In the genomic region with DNA sequence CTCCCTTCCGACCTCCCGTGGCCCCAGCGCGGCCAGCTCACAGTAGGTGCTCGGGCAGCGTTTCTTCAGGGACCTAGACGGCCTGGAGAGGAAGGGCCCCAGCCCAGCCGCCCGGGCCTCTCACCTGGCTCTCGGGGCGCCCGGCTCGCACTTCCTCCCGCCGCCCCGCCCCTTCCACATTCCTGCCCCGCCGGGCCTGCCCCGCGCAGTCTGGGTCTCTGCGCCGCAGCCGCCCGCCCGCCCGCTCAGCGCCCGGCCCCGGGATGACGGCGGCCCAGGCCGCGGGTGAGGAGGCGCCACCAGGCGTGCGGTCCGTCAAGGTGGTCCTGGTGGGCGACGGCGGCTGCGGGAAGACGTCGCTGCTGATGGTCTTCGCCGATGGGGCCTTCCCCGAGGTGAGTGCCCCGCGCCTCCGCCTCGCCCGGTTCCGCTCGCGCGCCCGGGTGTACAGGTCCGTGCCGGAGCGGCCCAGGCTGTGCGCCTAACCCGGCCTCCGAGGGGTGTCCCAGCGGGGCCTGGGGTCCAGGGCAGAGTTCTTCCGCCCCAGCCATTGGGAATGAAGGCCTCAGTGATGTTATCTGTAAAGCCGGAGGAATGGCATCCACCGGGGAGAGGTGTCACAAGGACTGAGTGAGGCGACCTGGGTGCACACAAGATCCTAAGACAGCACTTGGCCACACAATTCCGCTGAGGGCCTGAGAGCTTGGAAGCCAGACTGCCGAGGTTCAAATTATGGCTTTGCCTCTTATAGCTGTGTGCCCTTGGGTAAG, we compare ENCODE assay signal across 8 cellular contexts. TPM values are rescaled to one million over a fixed set of nuclear protein-coding genes. Genes with fewer than 3 reads are reported as not detected.
DNase-seq lines count a peak whose midpoint lies in the region; ATAC-seq, FAIRE-seq and TF ChIP-seq lines count a peak whose summit lies in the region.

A gene with protein sequence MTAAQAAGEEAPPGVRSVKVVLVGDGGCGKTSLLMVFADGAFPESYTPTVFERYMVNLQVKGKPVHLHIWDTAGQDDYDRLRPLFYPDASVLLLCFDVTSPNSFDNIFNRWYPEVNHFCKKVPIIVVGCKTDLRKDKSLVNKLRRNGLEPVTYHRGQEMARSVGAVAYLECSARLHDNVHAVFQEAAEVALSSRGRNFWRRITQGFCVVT (plus strand): TSS at position 208 of the 770 bp plus-strand sequence. CDS start 56 bp downstream, at position 264.

- no peak for TF ChIP-seq CTCF in GM20000 (IDR thresholded peaks at IDR 0.05; ENCODE audit: extremely low read depth, missing control alignments)

- ATAC-seq in naive thymus-derived CD8-positive, alpha-beta T cell: peak; percentile 80 to 89
- no peak for ATAC-seq in GM19395 (IDR thresholded peaks at IDR 0.05; ENCODE audit: unreplicated experiment)
- no peak for ATAC-seq in GM18505 (IDR thresholded peaks at IDR 0.05; ENCODE audit: unreplicated experiment)

- CTCF ChIA-PET in activated CD4-positive, alpha-beta memory T cell treated with anti-CD3 and anti-CD28 coated beads for 36 hours (lab: Charles Lee): interaction anchor here (7.6 kb wide), 1 partner anchor 14 kb away, joined by 81 read pairs; no protein-coding TSS in a partner anchor

- H3K27me3 ChIP-seq in esophagus (ENCODE audit: control insufficient read depth in 1 of 2, insufficient read depth in 2 of 2, low read length in 2 of 2): no peaks in the 10 kb centered on the region

- H3K9me3 Mint-ChIP-seq in activated CD4-positive, alpha-beta memory T cell treated with anti-CD3 and anti-CD28 coated beads for 36 hours: no peaks in the 10 kb centered on the region
- no peaks in the 10 kb centered on the region for H3K9me3 Mint-ChIP-seq in naive thymus-derived CD8-positive, alpha-beta T cell

- H3K4me1 ChIP-seq in esophagus (ENCODE audit: control insufficient read depth in 2 of 2, insufficient read depth in 2 of 2, low read length in 1 of 2): peaks cover 2 to 16% of the 10 kb centered on the region in 2 donors

- no peak within 1 kb of the TSS for H3K27ac Mint-ChIP-seq in activated CD4-positive, alpha-beta memory T cell treated with anti-CD3 and anti-CD28 coated beads for 36 hours
- peak within 1 kb of the TSS in 1 of 10 donors; percentile 44 for H3K27ac Mint-ChIP-seq in naive thymus-derived CD8-positive, alpha-beta T cell

- peak within 1 kb of the TSS; percentile 97 to 99 for H3K27ac ChIP-seq in esophagus (ENCODE audit: low read depth in 2 of 2, low read length in 1 of 2)

- intact Hi-C loops in activated CD4-positive, alpha-beta memory T cell treated with anti-CD3 and anti-CD28 coated beads for 36 hours (cut with micrococcal nuclease): no loop called here

- H3K9me3 ChIP-seq in esophagus (ENCODE audit: control insufficient read depth in 2 of 2, insufficient read depth in 1 of 2, low read depth in 1 of 2, low read length in 1 of 2): no peaks in the 10 kb centered on the region

- DNase-seq in GM20000 (ENCODE audit: low spot score) (peak; percentile 73), Ammon's horn (ENCODE audit: low spot score) (no peak), frontal cortex (ENCODE audit: low spot score in 2 of 2) (no peak)
- peak; percentile 53 for DNase-seq in activated CD4-positive, alpha-beta memory T cell treated with anti-CD3 and anti-CD28 coated beads for 36 hours
- DNase-seq in naive thymus-derived CD8-positive, alpha-beta T cell: peak in 7 of 10 donors; percentile 7 to 35 (median 28)

- H3K36me3 ChIP-seq in esophagus (ENCODE audit: control insufficient read depth in 2 of 2, insufficient read depth in 2 of 2, low read length in 1 of 2): peaks cover 0 to 3% of the 10 kb centered on the region in 2 donors

- no peak for FAIRE-seq in frontal cortex (lab: Jason Lieb, UNC)

- H3K4me1 Mint-ChIP-seq in activated CD4-positive, alpha-beta memory T cell treated with anti-CD3 and anti-CD28 coated beads for 36 hours (ENCODE audit: low read depth): peaks cover 21% of the 10 kb centered on the region
- peaks cover 5 to 22% (median 12%) of the 10 kb centered on the region in 4 donors for H3K4me1 Mint-ChIP-seq in naive thymus-derived CD8-positive, alpha-beta T cell

- peak within 1 kb of the TSS; percentile 70 for H3K4me3 Mint-ChIP-seq in activated CD4-positive, alpha-beta memory T cell treated with anti-CD3 and anti-CD28 coated beads for 36 hours
- H3K4me3 Mint-ChIP-seq in naive thymus-derived CD8-positive, alpha-beta T cell: peak within 1 kb of the TSS; percentile 59 to 83 (median 74)

- POLR2A ChIA-PET in activated CD4-positive, alpha-beta memory T cell treated with anti-CD3 and anti-CD28 coated beads for 36 hours (lab: Charles Lee): no interaction called here
- POLR2A ChIA-PET in naive thymus-derived CD8-positive, alpha-beta T cell (lab: Charles Lee): no interaction called here

- peaks cover 2% of the 10 kb centered on the region for H3K27me3 Mint-ChIP-seq in activated CD4-positive, alpha-beta memory T cell treated with anti-CD3 and anti-CD28 coated beads for 36 hours
- H3K27me3 Mint-ChIP-seq in naive thymus-derived CD8-positive, alpha-beta T cell: peaks cover under 1 to 17% (median 5%) of the 10 kb centered on the region in 5 donors

- 5 to 7% methylated on average over 68 to 69 of the region's 69 CpGs for WGBS in esophagus, 2 donors

- TF ChIP-seq POLR2A in GM18505 (IDR thresholded peaks at IDR 0.05; ENCODE audit: borderline replicate concordance, extremely low read depth, insufficient read depth, insufficient read length): no peak

- no peaks in the 10 kb centered on the region for H3K36me3 Mint-ChIP-seq in activated CD4-positive, alpha-beta memory T cell treated with anti-CD3 and anti-CD28 coated beads for 36 hours
- no peaks in the 10 kb centered on the region for H3K36me3 Mint-ChIP-seq in naive thymus-derived CD8-positive, alpha-beta T cell

- H3K4me3 ChIP-seq in esophagus (ENCODE audit: low read depth in 1 of 2, low read length in 2 of 2): peak within 1 kb of the TSS; percentile 71 to 73

RNA-seq across cellular contexts. Expression of the gene that starts here (rescaled TPM):
- under 1 TPM; 0.57 to 0.87 TPM for total RNA-seq in activated CD4-positive, alpha-beta memory T cell treated with anti-CD3 and anti-CD28 coated beads for 36 hours
- 100 to 1,000 TPM; 194 to 213 TPM for polyA plus RNA-seq in esophagus
- under 1 TPM in 1 of 2 experiments, not detected in 1; 0.99 TPM for total RNA-seq in naive thymus-derived CD8-positive, alpha-beta T cell
- under 1 TPM in 2 of 3 donors, not detected in 1; 0.17 to 0.48 TPM for polyA plus RNA-seq in naive thymus-derived CD8-positive, alpha-beta T cell
- total RNA-seq in frontal cortex: 0.82 TPM

Comparison
In these comparisons a context has a peak if more than half of its experiments do, and no peak if none do; other contexts are left out.
1. RNA of the gene that starts here (polyA plus RNA-seq): 194 to 213 TPM in esophagus; 0.17 to 0.48 TPM in naive thymus-derived CD8-positive, alpha-beta T cell; every median in the first group is over 100 times any median in the second.
2. Peak in DNase-seq in activated CD4-positive, alpha-beta memory T cell treated with anti-CD3 and anti-CD28 coated beads for 36 hours; RNA of the gene not detected or under 1 TPM.
3. Peak in DNase-seq and ATAC-seq in naive thymus-derived CD8-positive, alpha-beta T cell; RNA of the gene not detected or under 1 TPM.